ENCODE assay signal across 19 cellular contexts in the genomic region with DNA sequence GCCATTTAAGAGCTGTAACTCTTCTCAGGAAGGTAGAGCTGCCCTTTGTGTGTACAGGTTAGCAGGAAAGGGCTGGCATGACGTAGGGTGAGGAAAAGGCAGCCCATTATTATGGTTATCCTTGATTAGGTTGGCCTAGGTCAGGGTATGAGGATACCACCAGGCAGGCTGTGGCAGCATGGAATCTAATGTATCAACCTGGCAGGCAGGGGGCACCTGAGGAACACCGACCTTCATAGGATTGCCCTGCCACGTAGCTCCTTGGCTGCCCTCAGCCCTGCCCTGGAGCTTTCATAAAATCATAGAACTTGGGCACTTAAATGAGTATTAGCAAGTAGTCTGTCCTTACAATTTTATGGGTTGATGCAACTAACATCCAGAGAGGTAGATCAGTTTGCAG.
A peak's percentile ranks its signal among the peaks of the same experiment; 100 is the strongest.
DNase-seq lines count a peak whose midpoint lies in the region; ATAC-seq and TF ChIP-seq lines count a peak whose summit lies in the region.
"Had no signal": no experiment of that assay in that cellular context is flagged by ENCODE, and none has a peak within 500 bp of the region (broad histone marks: within the 10 kb centered on the region; RNA-seq: fewer than 3 reads in every experiment).

No MANE protein-coding gene starts in this region.

- H3K27me3 Mint-ChIP-seq in activated CD4-positive, alpha-beta T cell treated with anti-CD3 and anti-CD28 coated beads for 36 hours, result peaks cover 10% of the 10 kb centered on the region
- H3K27me3 Mint-ChIP-seq in activated CD4-positive, alpha-beta T cell treated with anti-CD3 and anti-CD28 coated beads, Interleukin-2, amount 10 ng/mL, durations not matched to agents 24 days and 14 days, result peaks cover 1% of the 10 kb centered on the region
- H3K27me3 Mint-ChIP-seq in activated T-helper 1 cell treated with anti-CD3 and anti-CD28 coated beads, Interleukin-12 subunit alpha, Interleukin-12 subunit beta, Interleukin-2, Interleukin-4 antibody, amounts not matched to agents 30 ng/mL and 10 ng/mL and 1 ng/mL, durations not matched to agents 14 hours and 24 hours and 36 hours (ENCODE audit: insufficient read depth), result no peaks in the 10 kb centered on the region

- TF ChIP-seq CTCF in AG04450 (IDR thresholded peaks at IDR 0.05; ENCODE audit: low read depth, low read length) (no peak), OCI-LY3 (IDR thresholded peaks at IDR 0.05; ENCODE audit: low read depth, low read length) (peak; percentile 25), epithelial cell of proximal tubule (conservative IDR thresholded peaks at IDR 0.05; ENCODE audit: low read depth, low read length) (peak; percentile 22)

- peaks cover 26% of the 10 kb centered on the region for H3K4me1 ChIP-seq in OCI-LY3 (ENCODE audit: low read length)

- H3K4me1 Mint-ChIP-seq in activated CD4-positive, alpha-beta T cell treated with anti-CD3 and anti-CD28 coated beads for 36 hours, result no peaks in the 10 kb centered on the region
- H3K4me1 Mint-ChIP-seq in activated CD4-positive, alpha-beta T cell treated with anti-CD3 and anti-CD28 coated beads, Interleukin-2, amount 10 ng/mL, durations not matched to agents 24 days and 14 days, result no peaks in the 10 kb centered on the region
- H3K4me1 Mint-ChIP-seq in activated T-helper 1 cell treated with anti-CD3 and anti-CD28 coated beads, Interleukin-12 subunit alpha, Interleukin-12 subunit beta, Interleukin-2, Interleukin-4 antibody, amounts not matched to agents 30 ng/mL and 10 ng/mL and 1 ng/mL, durations not matched to agents 14 hours and 24 hours and 36 hours (ENCODE audit: low read depth), result no peaks in the 10 kb centered on the region

- ATAC-seq in activated CD4-positive, alpha-beta T cell treated with anti-CD3 and anti-CD28 coated beads for 36 hours, result no peak
- ATAC-seq in HG02798 (IDR thresholded peaks at IDR 0.05; ENCODE audit: poor library complexity, unreplicated experiment), result no peak

- H3K79me2 ChIP-seq in OCI-LY3 (ENCODE audit: low read length), result no peaks in the 10 kb centered on the region

- CTCF ChIA-PET in activated CD4-positive, alpha-beta T cell treated with anti-CD3 and anti-CD28 coated beads for 36 hours (lab: Charles Lee), result interaction anchor here (0.5 to 1.3 kb wide), 5 partner anchors 14 to 375 kb away, joined by 3 to 7 read pairs (median 3); no protein-coding TSS in a partner anchor
- CTCF ChIA-PET in AG04450 (lab: Charles Lee), result no interaction called here

- no peaks in the 10 kb centered on the region for H3K9me3 Mint-ChIP-seq in activated CD4-positive, alpha-beta T cell treated with anti-CD3 and anti-CD28 coated beads for 36 hours (ENCODE audit: low read depth)
- no peaks in the 10 kb centered on the region for H3K9me3 Mint-ChIP-seq in activated CD4-positive, alpha-beta T cell treated with anti-CD3 and anti-CD28 coated beads, Interleukin-2, amount 10 ng/mL, durations not matched to agents 24 days and 14 days
- H3K9me3 Mint-ChIP-seq in activated T-helper 1 cell treated with anti-CD3 and anti-CD28 coated beads, Interleukin-12 subunit alpha, Interleukin-12 subunit beta, Interleukin-2, Interleukin-4 antibody, amounts not matched to agents 30 ng/mL and 10 ng/mL and 1 ng/mL, durations not matched to agents 14 hours and 24 hours and 36 hours, result no peaks in the 10 kb centered on the region

- no peak overlapping the region for H3K4me2 ChIP-seq in OCI-LY3 (ENCODE audit: low read length)
- H3K4me2 ChIP-seq: KMS-11 had no signal

- H3K36me3 ChIP-seq in OCI-LY3 (replicated peaks; ENCODE audit: low read depth, low read length), result peaks cover 4% of the 10 kb centered on the region

- POLR2A ChIA-PET in activated CD4-positive, alpha-beta T cell treated with anti-CD3 and anti-CD28 coated beads for 36 hours (lab: Charles Lee), result no interaction called here
- POLR2A ChIA-PET in AG04450 (lab: Yijun Ruan, JAX), result no interaction called here

- H3K4me3 Mint-ChIP-seq in activated CD4-positive, alpha-beta T cell treated with anti-CD3 and anti-CD28 coated beads for 36 hours, result no peak overlapping the region
- no peak overlapping the region for H3K4me3 Mint-ChIP-seq in activated CD4-positive, alpha-beta T cell treated with anti-CD3 and anti-CD28 coated beads, Interleukin-2, amount 10 ng/mL, durations not matched to agents 24 days and 14 days
- H3K4me3 Mint-ChIP-seq in activated T-helper 1 cell treated with anti-CD3 and anti-CD28 coated beads, Interleukin-12 subunit alpha, Interleukin-12 subunit beta, Interleukin-2, Interleukin-4 antibody, amounts not matched to agents 30 ng/mL and 10 ng/mL and 1 ng/mL, durations not matched to agents 14 hours and 24 hours and 36 hours, result no peak overlapping the region

- H3K9ac ChIP-seq in OCI-LY3 (ENCODE audit: low read length), result no peak overlapping the region
- H3K9ac ChIP-seq: KMS-11 had no signal

- peak overlapping the region; percentile 22 for H3K27ac ChIP-seq in AG04450 (ENCODE audit: low read depth, low read length)
- H3K27ac ChIP-seq in OCI-LY3 (ENCODE audit: low read length), result no peak overlapping the region
- H3K27ac ChIP-seq: epithelial cell of prostate, KMS-11 had no signal

- no peak overlapping the region for H3K4me3 ChIP-seq in AG04450 (ENCODE audit: low read depth, low read length)
- no peak overlapping the region for H3K4me3 ChIP-seq in OCI-LY3 (ENCODE audit: low read length)
- no peak overlapping the region for H3K4me3 ChIP-seq in epithelial cell of proximal tubule (ENCODE audit: low read depth, low read length)

- intact Hi-C loops in activated CD4-positive, alpha-beta T cell treated with anti-CD3 and anti-CD28 coated beads for 36 hours (cut with DNase I, micrococcal nuclease), result loop anchor here in 1 of 2 experiments (2.0 kb wide), 1 partner anchor 164 kb away; no protein-coding TSS in a partner anchor
- intact Hi-C loops in activated CD4-positive, alpha-beta T cell treated with anti-CD3 and anti-CD28 coated beads, Interleukin-2, amount 10 ng/mL, durations not matched to agents 24 days and 14 days (cut with micrococcal nuclease), result no loop called here
- intact Hi-C loops in activated T-helper 1 cell treated with anti-CD3 and anti-CD28 coated beads, Interleukin-12 subunit alpha, Interleukin-12 subunit beta, Interleukin-2, Interleukin-4 antibody, amounts not matched to agents 30 ng/mL and 10 ng/mL and 1 ng/mL, durations not matched to agents 14 hours and 24 hours and 36 hours (cut with micrococcal nuclease), result loop anchor here (1.0 kb wide), 1 partner anchor 165 kb away; no protein-coding TSS in a partner anchor

- no peaks in the 10 kb centered on the region for H4K20me1 ChIP-seq in OCI-LY3 (ENCODE audit: insufficient read depth, low read length)

- no peaks in the 10 kb centered on the region for H3K36me3 Mint-ChIP-seq in activated CD4-positive, alpha-beta T cell treated with anti-CD3 and anti-CD28 coated beads for 36 hours (ENCODE audit: low read depth)
- H3K36me3 Mint-ChIP-seq in activated CD4-positive, alpha-beta T cell treated with anti-CD3 and anti-CD28 coated beads, Interleukin-2, amount 10 ng/mL, durations not matched to agents 24 days and 14 days (ENCODE audit: low read depth), result no peaks in the 10 kb centered on the region
- H3K36me3 Mint-ChIP-seq in activated T-helper 1 cell treated with anti-CD3 and anti-CD28 coated beads, Interleukin-12 subunit alpha, Interleukin-12 subunit beta, Interleukin-2, Interleukin-4 antibody, amounts not matched to agents 30 ng/mL and 10 ng/mL and 1 ng/mL, durations not matched to agents 14 hours and 24 hours and 36 hours (ENCODE audit: low read depth), result no peaks in the 10 kb centered on the region

- H3K27me3 ChIP-seq in AG04450 (ENCODE audit: control insufficient read depth, insufficient read depth, low read length) (no peaks in the 10 kb centered on the region), OCI-LY3 (ENCODE audit: low read depth, low read length) (peaks cover 6% of the 10 kb centered on the region)

- peak; percentile 22 for DNase-seq in activated CD4-positive, alpha-beta T cell treated with anti-CD3 and anti-CD28 coated beads for 36 hours
- no peak for DNase-seq in activated CD4-positive, alpha-beta T cell treated with anti-CD3 and anti-CD28 coated beads, Interleukin-2, amount 10 ng/mL, durations not matched to agents 24 days and 14 days
- DNase-seq in AG04450 (ENCODE audit: low read depth, low spot score) (no peak), epithelial cell of proximal tubule (ENCODE audit: low read depth) (no peak), NCI-H524 treated with DMSO at 0.1 percent for 48 hours (lab: John Stamatoyannopoulos, UW) (no peak)
- no peak for DNase-seq in activated T-helper 1 cell treated with anti-CD3 and anti-CD28 coated beads, Interleukin-12 subunit alpha, Interleukin-12 subunit beta, Interleukin-2, Interleukin-4 antibody, amounts not matched to agents 30 ng/mL and 10 ng/mL and 1 ng/mL, durations not matched to agents 14 hours and 24 hours and 36 hours (ENCODE audit: low spot score)
- DNase-seq: ACHN; activated CD4-positive, CD25-positive, alpha-beta regulatory T cell treated with anti-CD3 and anti-CD28 coated beads, Interleukin-2, amount 50 U/mL, for 72 hours; activated CD8-positive, alpha-beta memory T cell treated with anti-CD3 and anti-CD28 coated beads, Interleukin-2, amount 50 U/mL, for 4 hours; activated gamma-delta T cell; amniotic stem cell; C1 segment of cervical spinal cord; NCI-H1930; RPMI8226; small intestine had no signal

- no peak overlapping the region for H3K27ac Mint-ChIP-seq in activated CD4-positive, alpha-beta T cell treated with anti-CD3 and anti-CD28 coated beads for 36 hours
- H3K27ac Mint-ChIP-seq in activated CD4-positive, alpha-beta T cell treated with anti-CD3 and anti-CD28 coated beads, Interleukin-2, amount 10 ng/mL, durations not matched to agents 24 days and 14 days, result no peak overlapping the region
- H3K27ac Mint-ChIP-seq in activated T-helper 1 cell treated with anti-CD3 and anti-CD28 coated beads, Interleukin-12 subunit alpha, Interleukin-12 subunit beta, Interleukin-2, Interleukin-4 antibody, amounts not matched to agents 30 ng/mL and 10 ng/mL and 1 ng/mL, durations not matched to agents 14 hours and 24 hours and 36 hours, result no peak overlapping the region

- no peak overlapping the region for H2AFZ ChIP-seq in OCI-LY3 (ENCODE audit: low read depth, low read length)

- H3K9me3 ChIP-seq in AG04450 (ENCODE audit: control insufficient read depth, insufficient read depth, low read length), result no peaks in the 10 kb centered on the region; the same call in 1 of the 2 replicates
- H3K9me3 ChIP-seq in OCI-LY3 (ENCODE audit: insufficient read depth, low read length), result no peaks in the 10 kb centered on the region
